In genomic region chr4:1588306-1588705, GRCh38 we compare ENCODE assay signal across 17 cellular contexts.
A peak's percentile ranks its signal among the peaks of the same experiment; 100 is the strongest.
DNase-seq lines count a peak whose midpoint lies in the region; ATAC-seq and TF ChIP-seq lines count a peak whose summit lies in the region.
"Had no signal": no experiment of that assay in that cellular context is flagged by ENCODE, and none has a peak within 500 bp of the region (broad histone marks: within the 10 kb centered on the region; RNA-seq: fewer than 3 reads in every experiment).

No MANE protein-coding gene starts in this region.

- no peak overlapping the region for H3K4me3 ChIP-seq in heart right ventricle
- no peak overlapping the region for H3K4me3 ChIP-seq in endodermal cell (ENCODE audit: low read length)
- H3K4me3 ChIP-seq in spleen, result no peak overlapping the region
- H3K4me3 ChIP-seq in osteoblast (ENCODE audit: insufficient read depth, low read length), result no peak overlapping the region

- H3K27me3 ChIP-seq in heart right ventricle (peaks cover 0 to 14% (median 5%) of the 10 kb centered on the region in 7 donors), endodermal cell (ENCODE audit: control insufficient read depth, insufficient read depth, low read length, poor library complexity, severe bottlenecking) (no peaks in the 10 kb centered on the region), spleen (replicated peaks in 1 of 7) (peaks cover 0 to 12% (median 0%) of the 10 kb centered on the region in 7 donors), osteoblast (ENCODE audit: insufficient read depth, low read length) (no peaks in the 10 kb centered on the region)

- no peaks in the 10 kb centered on the region for H4K20me1 ChIP-seq in osteoblast (ENCODE audit: insufficient read depth, low read length)

- ATAC-seq in Right ventricle myocardium inferior (no peak), heart right ventricle (no peak)
- ATAC-seq: CD8-positive, alpha-beta T cell had no signal

- no peak overlapping the region for H3K27ac Mint-ChIP-seq in endodermal cell
- H3K27ac Mint-ChIP-seq: CD14-positive monocyte; CD8-positive, alpha-beta T cell; HFFc6 had no signal

- no peaks in the 10 kb centered on the region for H3K36me3 ChIP-seq in heart right ventricle
- no peaks in the 10 kb centered on the region for H3K36me3 ChIP-seq in endodermal cell (ENCODE audit: control insufficient read depth, insufficient read depth, low read length)
- no peaks in the 10 kb centered on the region for H3K36me3 ChIP-seq in spleen
- no peaks in the 10 kb centered on the region for H3K36me3 ChIP-seq in osteoblast (ENCODE audit: insufficient read depth, low read length)

- DNase-seq in Right ventricle myocardium inferior (ENCODE audit: missing footprints) (peak; percentile 27), heart right ventricle (no peak), SW480 (ENCODE audit: low spot score) (peak; percentile 10), endodermal cell (peak; percentile 31), spleen (peak; percentile 46), osteoblast (ENCODE audit: insufficient read length, low spot score, missing footprints) (no peak), NK-92 (lab: John Stamatoyannopoulos, UW; ENCODE audit: unreplicated experiment) (no peak), NCI-H2196 treated with DMSO at 0.1 percent for 48 hours (lab: John Stamatoyannopoulos, UW; ENCODE audit: unreplicated experiment) (no peak)
- DNase-seq: COR-L47, DMS153, DMS79 treated with DMSO at 0.1 percent for 48 hours, EL, HCEC 1CT, HFFc6 had no signal

- H3K4me3 Mint-ChIP-seq in endodermal cell, result no peak overlapping the region
- H3K4me3 Mint-ChIP-seq: CD14-positive monocyte; CD8-positive, alpha-beta T cell; HFFc6 had no signal

- H3K9me3 Mint-ChIP-seq in endodermal cell, result peaks cover 18% of the 10 kb centered on the region

- H3K9me3 ChIP-seq in heart right ventricle (peaks cover 0 to 45% (median 23%) of the 10 kb centered on the region in 11 donors), endodermal cell (ENCODE audit: control insufficient read depth, low read length) (peaks cover 14% of the 10 kb centered on the region), spleen (peaks cover 0 to 60% (median 45%) of the 10 kb centered on the region in 8 donors), osteoblast (ENCODE audit: low read depth, low read length) (peaks cover 8% of the 10 kb centered on the region)

- no peaks in the 10 kb centered on the region for H3K4me1 ChIP-seq in heart right ventricle
- H3K4me1 ChIP-seq in endodermal cell (ENCODE audit: control insufficient read depth, insufficient read depth, low read length), result no peaks in the 10 kb centered on the region
- H3K4me1 ChIP-seq in spleen, result no peaks in the 10 kb centered on the region
- H3K4me1 ChIP-seq in osteoblast (ENCODE audit: insufficient read depth, low read length), result no peaks in the 10 kb centered on the region

- H3K9ac ChIP-seq in endodermal cell (ENCODE audit: extremely low read depth, low read length, poor library complexity, severe bottlenecking), result no peak overlapping the region

- no peak for TF ChIP-seq POLR2A in spleen (IDR thresholded peaks at IDR 0.05)

- no peak overlapping the region for H3K4me2 ChIP-seq in osteoblast (ENCODE audit: insufficient read depth, low read length)

- intact Hi-C loops in Right ventricle myocardium inferior (cut with DNase I) (no loop called here), heart right ventricle (cut with DNase I) (no loop called here), spleen (cut with DNase I; ENCODE audit: low total_unique reads) (no loop called here)

- no peaks in the 10 kb centered on the region for H3K79me2 ChIP-seq in osteoblast (ENCODE audit: insufficient read depth, low read length)

- H3K27ac ChIP-seq in heart right ventricle (no peak overlapping the region), endodermal cell (ENCODE audit: low read depth, low read length) (no peak overlapping the region), spleen (no peak overlapping the region), osteoblast (ENCODE audit: low read depth, low read length) (no peak overlapping the region)
- H3K27ac ChIP-seq: 22Rv1 had no signal

- TF ChIP-seq CTCF in heart right ventricle (IDR thresholded peaks at IDR 0.05) (no peak), endodermal cell (conservative IDR thresholded peaks at IDR 0.05) (no peak), spleen (IDR thresholded peaks at IDR 0.05 in 8 of 11, conservative IDR thresholded peaks at IDR 0.05 in 3 of 11) (no peak), osteoblast (IDR thresholded peaks at IDR 0.05; ENCODE audit: extremely low read depth, low read depth, low read length) (no peak)

- H3K27me3 Mint-ChIP-seq in endodermal cell (ENCODE audit: insufficient read depth), result peaks cover 7% of the 10 kb centered on the region

- WGBS in heart right ventricle, 2 donors, result 83 to 84% methylated on average over 5 of the region's 5 CpGs
- WGBS in endodermal cell (ENCODE audit: insufficient coverage in 1 of 2, insufficient read length in 1 of 2), 2 experiments, result 83 to 100% methylated on average over 1 to 5 of the region's 5 CpGs
- WGBS in spleen, 5 donors, result 80 to 88% (median 82%) methylated on average over 5 of the region's 5 CpGs

- H3K4me1 Mint-ChIP-seq in endodermal cell, result no peaks in the 10 kb centered on the region
- H3K4me1 Mint-ChIP-seq: CD14-positive monocyte had no signal

- H3K36me3 Mint-ChIP-seq in endodermal cell (ENCODE audit: low read depth), result no peaks in the 10 kb centered on the region
- H3K36me3 Mint-ChIP-seq: CD14-positive monocyte had no signal

- H2AFZ ChIP-seq in osteoblast (ENCODE audit: low read length), result no peak overlapping the region

Comparison
In these comparisons a context has a peak if more than half of its experiments do, and no peak if none do; other contexts are left out.
1. DNase-seq: peak in Right ventricle myocardium inferior (single experiment), SW480 (single experiment), endodermal cell (single experiment) and spleen (single experiment); none in heart right ventricle (0 of 2), osteoblast (single experiment), NK-92 (single experiment) and NCI-H2196 treated with DMSO at 0.1 percent for 48 hours (single experiment).